ENCODE assay signal across 1 cellular context in genomic region chr16:11249233-11250061, GRCh38.
TF ChIP-seq lines count a peak whose summit lies in the region.

No MANE protein-coding gene starts in this region.

TF ChIP-seq in GM23338, 12 proteins besides CTCF, POLR2A, EP300 and RAD21 (continued from another document):
- TF ChIP-seq REST (IDR thresholded peaks at IDR 0.05; ENCODE audit: unreplicated experiment) (no peak), EZH2phosphoT487 (IDR thresholded peaks at IDR 0.05; ENCODE audit: unreplicated experiment) (no peak), POLR2AphosphoS5 (IDR thresholded peaks at IDR 0.05; ENCODE audit: low read depth) (no peak), ZNF462 (CRISPR knock-in tag; IDR thresholded peaks at IDR 0.05) (no peak), NANOG (IDR thresholded peaks at IDR 0.05; ENCODE audit: borderline replicate concordance) (no peak), STAT1 (IDR thresholded peaks at IDR 0.05; ENCODE audit: unreplicated experiment) (no peak), CREB1 (CRISPR knock-in tag; IDR thresholded peaks at IDR 0.05; ENCODE audit: low read depth) (no peak), ETS1 (IDR thresholded peaks at IDR 0.05) (no peak), EZH2 (IDR thresholded peaks at IDR 0.05; ENCODE audit: low read depth, unreplicated experiment) (no peak)
TF ChIP-seq in GM23338: peak in this region for 0.
